Comparison of ENCODE assay signal across 29 cellular contexts in genomic region chr12:91627225-91627624, GRCh38.
"Had no signal": no experiment of that assay in that cellular context is flagged by ENCODE, and none has a peak within 500 bp of the region (broad histone marks: within the 10 kb centered on the region; RNA-seq: fewer than 3 reads in every experiment).

No MANE protein-coding gene starts in this region.

- H3K4me3 ChIP-seq: cardiac muscle cell, colonic mucosa, gastroesophageal sphincter, heart right ventricle, hepatocyte had no signal

- H3K27ac ChIP-seq: brain microvascular endothelial cell, cardiac muscle cell, colonic mucosa, gastroesophageal sphincter, heart right ventricle, hepatocyte had no signal

- DNase-seq: activated CD4-positive, alpha-beta memory T cell treated with anti-CD3 and anti-CD28 coated beads, Interleukin-2, amount 10 ng/mL, durations not matched to agents 7 days and 5 days; activated CD4-positive, alpha-beta T cell treated with anti-CD3 and anti-CD28 coated beads for 1 hour; activated CD4-positive, alpha-beta T cell treated with anti-CD3 and anti-CD28 coated beads for 4 hours; activated CD4-positive, alpha-beta T cell treated with anti-CD3 and anti-CD28 coated beads, Interleukin-2, amount 10 ng/mL, durations not matched to agents 7 days and 5 days; activated CD4-positive, alpha-beta T cell treated with anti-CD3 and anti-CD28 coated beads, Interleukin-2, amount 50 U/mL, for 4 hours; activated CD4-positive, CD25-positive, alpha-beta regulatory T cell; activated CD8-positive, alpha-beta memory T cell treated with anti-CD3 and anti-CD28 coated beads, Interleukin-2, amount 50 U/mL, for 48 hours; activated gamma-delta T cell; activated naive CD4-positive, alpha-beta T cell; activated naive CD4-positive, alpha-beta T cell treated with anti-CD3 and anti-CD28 coated beads, Interleukin-2, amount 10 ng/mL, durations not matched to agents 7 days and 5 days; activated T-cell treated with anti-CD3 and anti-CD28 coated beads for 4 hours; activated T-cell treated with anti-CD3 and anti-CD28 coated beads, Interleukin-2, amount 50 U/mL, for 24 hours; activated T-cell treated with anti-CD3 and anti-CD28 coated beads, Interleukin-2, amount 50 U/mL, for 72 hours; amniotic stem cell; anterior cingulate cortex; brain microvascular endothelial cell; central memory CD4-positive, alpha-beta T cell; cerebellar nuclear complex; colonic mucosa; effector memory CD4-positive, alpha-beta T cell; endodermal cell; foreskin fibroblast; heart right ventricle; T-helper 2 cell had no signal

- H3K9me3 ChIP-seq: colonic mucosa, gastroesophageal sphincter had no signal

- H3K36me3 Mint-ChIP-seq: activated naive CD4-positive, alpha-beta T cell treated with anti-CD3 and anti-CD28 coated beads, Interleukin-2, amount 10 ng/mL, durations not matched to agents 7 days and 5 days had no signal

- H3K4me3 Mint-ChIP-seq: activated CD4-positive, alpha-beta memory T cell treated with anti-CD3 and anti-CD28 coated beads, Interleukin-2, amount 10 ng/mL, durations not matched to agents 7 days and 5 days; activated CD4-positive, alpha-beta T cell treated with anti-CD3 and anti-CD28 coated beads, Interleukin-2, amount 10 ng/mL, durations not matched to agents 7 days and 5 days; activated naive CD4-positive, alpha-beta T cell treated with anti-CD3 and anti-CD28 coated beads, Interleukin-2, amount 10 ng/mL, durations not matched to agents 7 days and 5 days; activated naive CD8-positive, alpha-beta T cell; activated T-cell treated with anti-CD3 and anti-CD28 coated beads, Interleukin-2, amount 50 U/mL, for 24 hours; activated T-cell treated with anti-CD3 and anti-CD28 coated beads, Interleukin-2, amount 50 U/mL, for 72 hours; endodermal cell had no signal

- ATAC-seq: activated T-cell treated with anti-CD3 and anti-CD28 coated beads, Interleukin-2, amount 50 U/mL, for 72 hours; gastroesophageal sphincter; heart right ventricle had no signal

- H3K4me1 Mint-ChIP-seq: activated CD4-positive, alpha-beta memory T cell treated with anti-CD3 and anti-CD28 coated beads, Interleukin-2, amount 10 ng/mL, durations not matched to agents 7 days and 5 days; activated CD4-positive, alpha-beta T cell treated with anti-CD3 and anti-CD28 coated beads, Interleukin-2, amount 10 ng/mL, durations not matched to agents 7 days and 5 days; activated naive CD4-positive, alpha-beta T cell treated with anti-CD3 and anti-CD28 coated beads, Interleukin-2, amount 10 ng/mL, durations not matched to agents 7 days and 5 days; endodermal cell had no signal

- H3K27me3 ChIP-seq: brain microvascular endothelial cell, cardiac muscle cell, colonic mucosa, gastroesophageal sphincter, heart right ventricle, hepatocyte had no signal

- H3K4me1 ChIP-seq: colonic mucosa, gastroesophageal sphincter had no signal

- H3K27ac Mint-ChIP-seq: activated CD4-positive, alpha-beta memory T cell treated with anti-CD3 and anti-CD28 coated beads, Interleukin-2, amount 10 ng/mL, durations not matched to agents 7 days and 5 days; activated CD4-positive, alpha-beta T cell treated with anti-CD3 and anti-CD28 coated beads, Interleukin-2, amount 10 ng/mL, durations not matched to agents 7 days and 5 days; activated naive CD4-positive, alpha-beta T cell treated with anti-CD3 and anti-CD28 coated beads, Interleukin-2, amount 10 ng/mL, durations not matched to agents 7 days and 5 days; activated naive CD8-positive, alpha-beta T cell; activated T-cell treated with anti-CD3 and anti-CD28 coated beads, Interleukin-2, amount 50 U/mL, for 24 hours; activated T-cell treated with anti-CD3 and anti-CD28 coated beads, Interleukin-2, amount 50 U/mL, for 72 hours; endodermal cell had no signal

- H3K27me3 Mint-ChIP-seq: activated CD4-positive, alpha-beta memory T cell treated with anti-CD3 and anti-CD28 coated beads, Interleukin-2, amount 10 ng/mL, durations not matched to agents 7 days and 5 days; activated CD4-positive, alpha-beta T cell treated with anti-CD3 and anti-CD28 coated beads, Interleukin-2, amount 10 ng/mL, durations not matched to agents 7 days and 5 days; activated naive CD4-positive, alpha-beta T cell treated with anti-CD3 and anti-CD28 coated beads, Interleukin-2, amount 10 ng/mL, durations not matched to agents 7 days and 5 days; activated naive CD8-positive, alpha-beta T cell; activated T-cell treated with anti-CD3 and anti-CD28 coated beads, Interleukin-2, amount 50 U/mL, for 24 hours had no signal

- FAIRE-seq: astrocyte had no signal

- H3K36me3 ChIP-seq: brain microvascular endothelial cell, cardiac muscle cell, colonic mucosa, gastroesophageal sphincter, heart right ventricle had no signal
